In the genomic region with DNA sequence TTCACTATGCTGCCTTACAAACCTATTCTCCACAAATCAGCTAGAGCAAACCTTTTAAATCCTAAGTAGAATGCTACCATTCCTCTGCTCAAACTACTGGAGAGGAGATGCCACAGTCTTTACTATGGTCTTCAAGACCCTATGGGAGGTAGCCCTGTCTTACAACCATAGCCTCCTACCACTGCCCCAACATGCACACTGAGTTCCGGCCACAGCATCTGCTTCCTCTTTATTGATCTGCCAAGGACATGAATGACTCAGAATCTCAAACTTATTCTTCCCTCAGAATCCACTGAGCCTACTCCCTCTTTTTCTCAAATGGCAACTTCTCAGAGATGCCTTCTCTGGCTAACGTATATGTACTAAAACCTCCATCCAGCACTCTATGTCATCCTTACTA, we compare ENCODE assay signal across 26 cellular contexts. TPM values are rescaled to one million over a fixed set of nuclear protein-coding genes. Genes with fewer than 3 reads are reported as not detected.
DNase-seq lines count a peak whose midpoint lies in the region; ATAC-seq, FAIRE-seq and TF ChIP-seq lines count a peak whose summit lies in the region.
"Had no signal": no experiment of that assay in that cellular context is flagged by ENCODE, and none has a peak within 500 bp of the region (broad histone marks: within the 10 kb centered on the region; RNA-seq: fewer than 3 reads in every experiment).

No MANE protein-coding gene starts in this region.

- H3K4me3 Mint-ChIP-seq in endothelial cell (ENCODE audit: unreplicated experiment): no peak overlapping the region
- H3K4me3 Mint-ChIP-seq: CD4-positive, alpha-beta memory T cell; T-helper 1 cell treated with Interleukin-12 subunit alpha and Interleukin-12 subunit beta and Interleukin-4 antibody, amounts not matched to agents 30 μg/mL and 1 μg/mL, for 36 hours had no signal

- H3K27ac Mint-ChIP-seq in endothelial cell (ENCODE audit: unreplicated experiment): no peak overlapping the region
- H3K27ac Mint-ChIP-seq: CD4-positive, alpha-beta memory T cell; T-helper 1 cell treated with Interleukin-12 subunit alpha and Interleukin-12 subunit beta and Interleukin-4 antibody, amounts not matched to agents 30 μg/mL and 1 μg/mL, for 36 hours had no signal

- no peaks in the 10 kb centered on the region for H3K36me3 Mint-ChIP-seq in endothelial cell (ENCODE audit: low read depth, unreplicated experiment)
- H3K36me3 Mint-ChIP-seq: CD4-positive, alpha-beta memory T cell had no signal

- H3K9me3 ChIP-seq in HepG2 (ENCODE audit: low read length) (no peaks in the 10 kb centered on the region), right lobe of liver (no peaks in the 10 kb centered on the region), OCI-LY3 (ENCODE audit: insufficient read depth, low read length) (no peaks in the 10 kb centered on the region)
- H3K9me3 ChIP-seq: HAP-1, SJSA1 had no signal

- H3K79me2 ChIP-seq in HepG2 (ENCODE audit: insufficient read depth, low read length): no peaks in the 10 kb centered on the region
- no peaks in the 10 kb centered on the region for H3K79me2 ChIP-seq in OCI-LY3 (ENCODE audit: low read length)

- H3K27me3 ChIP-seq in HepG2 (ENCODE audit: control insufficient read depth in 1 of 2, insufficient read depth in 2 of 2, low read length in 2 of 2) (no peaks in the 10 kb centered on the region), right lobe of liver (no peaks in the 10 kb centered on the region), OCI-LY3 (ENCODE audit: low read depth, low read length) (peaks cover 25% of the 10 kb centered on the region)

- H2AFZ ChIP-seq in HepG2 (ENCODE audit: low read length) (no peak overlapping the region), OCI-LY3 (ENCODE audit: low read depth, low read length) (no peak overlapping the region)
- H2AFZ ChIP-seq: PC-9 had no signal

- H3K27me3 Mint-ChIP-seq in endothelial cell (ENCODE audit: unreplicated experiment): no peaks in the 10 kb centered on the region

- no peak for DNase-seq in HepG2 (ENCODE audit: low spot score)
- no peak for DNase-seq in right lobe of liver
- DNase-seq in Kasumi-1 (lab: John Stamatoyannopoulos, UW): peak; percentile 37 to 51
- DNase-seq in kidney glomerular epithelial cell (lab: John Stamatoyannopoulos, UW): no peak
- no peak for DNase-seq in endothelial cell (ENCODE audit: low spot score)
- DNase-seq in NCI-H510A treated with DMSO at 0.1 percent for 48 hours (lab: John Stamatoyannopoulos, UW): no peak
- DNase-seq: Calu3; CD4-positive, alpha-beta memory T cell; GF-D8; NCI-H1092 treated with DMSO at 0.1 percent for 48 hours; NCI-H146; NCI-H2029 treated with DMSO at 0.1 percent for 48 hours; NCI-H2171; NCI-H446; NCI-H69; NK-92 treated with Interleukin-12 subunit alpha and Interleukin-12 subunit beta, amount 100 ng/mL, for 24 hours; PC-9 had no signal

- TF ChIP-seq EP300 in HepG2 (IDR thresholded peaks at IDR 0.05; ENCODE audit: low read depth in 2 of 2, low read length in 2 of 2) (no peak), HepG2 (CRISPR knock-in tag; IDR thresholded peaks at IDR 0.05; ENCODE audit: borderline replicate concordance) (no peak)

- no TSS peak for BruUV-seq in HepG2 (replicated peaks; lab: Mats Ljungman, UMichigan)

- H3K4me1 ChIP-seq in HepG2 (ENCODE audit: insufficient read depth, low read length) (no peaks in the 10 kb centered on the region), right lobe of liver (no peaks in the 10 kb centered on the region), OCI-LY3 (ENCODE audit: low read length) (peaks cover 12% of the 10 kb centered on the region)
- H3K4me1 ChIP-seq: HAP-1, SJSA1 had no signal

- H4K20me1 ChIP-seq in HepG2 (ENCODE audit: insufficient read depth, low read length) (no peaks in the 10 kb centered on the region), OCI-LY3 (ENCODE audit: insufficient read depth, low read length) (no peaks in the 10 kb centered on the region)

- POLR2A ChIA-PET in HepG2 (lab: Yijun Ruan, JAX): no interaction called here

- H3K9me3 Mint-ChIP-seq in endothelial cell (ENCODE audit: unreplicated experiment): no peaks in the 10 kb centered on the region
- H3K9me3 Mint-ChIP-seq: T-helper 1 cell treated with Interleukin-12 subunit alpha and Interleukin-12 subunit beta and Interleukin-4 antibody, amounts not matched to agents 30 μg/mL and 1 μg/mL, for 36 hours had no signal

- H3K4me1 Mint-ChIP-seq in endothelial cell (ENCODE audit: unreplicated experiment): no peaks in the 10 kb centered on the region
- H3K4me1 Mint-ChIP-seq: CD4-positive, alpha-beta memory T cell had no signal

- TF ChIP-seq CTCF in HepG2 (CRISPR knock-in tag; IDR thresholded peaks at IDR 0.05): no peak
- TF ChIP-seq CTCF in right lobe of liver (IDR thresholded peaks at IDR 0.05): no peak
- no peak for TF ChIP-seq CTCF in OCI-LY3 (IDR thresholded peaks at IDR 0.05; ENCODE audit: low read depth, low read length)
- TF ChIP-seq CTCF in endothelial cell (IDR thresholded peaks at IDR 0.05; ENCODE audit: unreplicated experiment): no peak

- no peak for FAIRE-seq in HepG2 (lab: Jason Lieb, UNC)
- FAIRE-seq: A204.1, GM12878, K562 had no signal

- H3K9ac ChIP-seq in HepG2 (ENCODE audit: insufficient read depth, low read depth, low read length) (no peak overlapping the region), OCI-LY3 (ENCODE audit: low read length) (no peak overlapping the region)

- H3K27ac ChIP-seq in HepG2 (ENCODE audit: extremely low read length, insufficient read depth, low read length): no peak overlapping the region
- H3K27ac ChIP-seq in right lobe of liver: no peak overlapping the region
- no peak overlapping the region for H3K27ac ChIP-seq in OCI-LY3 (ENCODE audit: low read length)
- H3K27ac ChIP-seq: PC-9, RWPE1, SJSA1 had no signal

- H3K4me3 ChIP-seq in HepG2 (replicated peaks in 1 of 3; ENCODE audit: insufficient read depth in 1 of 3, low read depth in 2 of 3, low read length in 3 of 3) (no peak overlapping the region), right lobe of liver (no peak overlapping the region), OCI-LY3 (ENCODE audit: low read length) (no peak overlapping the region)
- H3K4me3 ChIP-seq: GM12878, HAP-1, K562, PC-9, SJSA1 had no signal

- CTCF ChIA-PET in HepG2 (lab: Yijun Ruan, JAX; ENCODE audit: low intra/inter-chr PET ratio, low total read pairs): no interaction called here

- no peaks in the 10 kb centered on the region for H3K36me3 ChIP-seq in HepG2 (replicated peaks in 1 of 2; ENCODE audit: control insufficient read depth in 1 of 2, insufficient read depth in 2 of 2, low read length in 2 of 2)
- H3K36me3 ChIP-seq in right lobe of liver: no peaks in the 10 kb centered on the region
- H3K36me3 ChIP-seq in OCI-LY3 (replicated peaks; ENCODE audit: low read depth, low read length): no peaks in the 10 kb centered on the region
- H3K36me3 ChIP-seq: HAP-1, SJSA1 had no signal

- no peak for TF ChIP-seq RAD21 in HepG2 (CRISPR knock-in tag; IDR thresholded peaks at IDR 0.05)

- intact Hi-C loops in HepG2 (cut with micrococcal nuclease; ENCODE audit: unreplicated experiment) (no loop called here), right lobe of liver (cut with DNase I) (no loop called here)

- H3K4me2 ChIP-seq in HepG2 (ENCODE audit: low read depth, low read length): no peak overlapping the region
- peak overlapping the region; percentile 25; the same call in 1 of the 2 replicates for H3K4me2 ChIP-seq in OCI-LY3 (ENCODE audit: low read length)
- H3K4me2 ChIP-seq: PC-9 had no signal

- ATAC-seq in HepG2 (no peak), right lobe of liver (no peak), GM21447 (IDR thresholded peaks at IDR 0.05; ENCODE audit: unreplicated experiment) (no peak)
- ATAC-seq: GM12878, K562 had no signal

- TF ChIP-seq POLR2A in HepG2 (IDR thresholded peaks at IDR 0.05; ENCODE audit: insufficient read depth in 1 of 2, low read depth in 2 of 2, low read length in 2 of 2): no peak
- no peak for TF ChIP-seq POLR2A in right lobe of liver (IDR thresholded peaks at IDR 0.05)

- in situ Hi-C loops in HepG2 (cut with HindIII; ENCODE audit: extremely low pct_ligation_motif_present, low pct_unique_long_range_greater_than_20kb): no loop called here

- WGBS in HepG2 (ENCODE audit: low lambda C conversion rate): 60% methylated on average over 2 of the region's 2 CpGs
- WGBS in right lobe of liver (ENCODE audit: insufficient coverage, low coverage, low lambda C conversion rate, missing lambda C conversion rate): 82% methylated on average over 2 of the region's 2 CpGs

TF ChIP-seq in HepG2, 621 proteins besides CTCF, POLR2A, EP300 and RAD21 (continues in another document):
- TF ChIP-seq ATF7 (IDR thresholded peaks at IDR 0.05): 0 out of 2 replicates have a peak, but pooled peaks have one; percentile 4
- TF ChIP-seq ATF7 (CRISPR knock-in tag; IDR thresholded peaks at IDR 0.05): no peak

RNA-seq across cellular contexts. Expression of gene ANKEF1, which starts 12.2 kb away (rescaled TPM):
- total RNA-seq in HepG2 (2016; rRNA removed; fragmentation: Illumina TruSeq; extraction: Trizol) (8.6 and 11.8 TPM in 2 replicates), right lobe of liver (1 to 10 TPM; 3.9 to 9.2 (median 5.1) TPM), endothelial cell (ENCODE audit: unreplicated experiment) (1.2 TPM)
- 2.0 and 2.4 TPM in 2 replicates for total RNA-seq in HepG2 (2016; cell fraction: cytosol; rRNA removed; fragmentation: Illumina TruSeq; extraction: Trizol; ENCODE audit: low read depth)
- 9.2 and 10.5 TPM in 2 replicates for total RNA-seq in HepG2 (2016; cell fraction: insoluble cytoplasmic fraction; rRNA removed; fragmentation: Illumina TruSeq; extraction: Trizol)
- 5.8 and 6.0 TPM in 2 replicates for total RNA-seq in HepG2 (2016; cell fraction: membrane; rRNA removed; fragmentation: Illumina TruSeq; extraction: Trizol)
- total RNA-seq in HepG2 (2016; cell fraction: nucleus; rRNA removed; fragmentation: Illumina TruSeq; extraction: Trizol): 6.2 and 6.9 TPM in 2 replicates
- polyA plus RNA-seq in HepG2 (2011; rRNA removed): 3.0 and 3.1 TPM in 2 replicates
- polyA plus RNA-seq in HepG2 (2011; cell fraction: cytosol; rRNA removed): 1.6 and 2.6 TPM in 2 replicates
- 1.8 and 2.0 TPM in 2 replicates for polyA plus RNA-seq in HepG2 (2011; cell fraction: nucleus; rRNA removed)
- 4.1 and 4.7 TPM in 2 replicates for polyA plus RNA-seq in HepG2 (2012)
- polyA plus RNA-seq in HepG2 (2016; cell fraction: cytosol; fragmentation: Illumina TruSeq; extraction: Trizol; ENCODE audit: low read depth): 1.0 and 1.3 TPM in 2 replicates
- polyA plus RNA-seq in HepG2 (2016; cell fraction: insoluble cytoplasmic fraction; fragmentation: Illumina TruSeq; extraction: Trizol; ENCODE audit: low read depth): 8.5 and 8.6 TPM in 2 replicates
- 2.5 and 2.8 TPM in 2 replicates for polyA plus RNA-seq in HepG2 (2016; cell fraction: membrane; fragmentation: Illumina TruSeq; extraction: Trizol; ENCODE audit: low read depth)
- 5.3 and 5.7 TPM in 2 replicates for polyA plus RNA-seq in HepG2 (2016; cell fraction: nucleus; fragmentation: Illumina TruSeq; extraction: Trizol; ENCODE audit: insufficient read depth, low read depth)
- polyA minus RNA-seq in HepG2 (2011; rRNA and poly(A)+ RNA removed; ENCODE audit: low replicate concordance): 4.2 and 5.4 TPM in 2 replicates
- polyA minus RNA-seq in HepG2 (2011; cell fraction: cytosol; rRNA and poly(A)+ RNA removed): 4.5 and 5.0 TPM in 2 replicates
- 9.0 and 10.7 TPM in 2 replicates for polyA minus RNA-seq in HepG2 (2011; cell fraction: nucleus; rRNA and poly(A)+ RNA removed)

Comparison
In these comparisons a context has a peak if more than half of its experiments do, and no peak if none do; other contexts are left out.
1. DNase-seq: peak in Kasumi-1 (2 of 2); none in HepG2 (single experiment), right lobe of liver (0 of 3), kidney glomerular epithelial cell (single experiment), endothelial cell (single experiment) and NCI-H510A treated with DMSO at 0.1 percent for 48 hours (single experiment).